15 cellular contexts compared by ENCODE assay signal in genomic region chr10:3813986-3814831, GRCh38. TPM values are rescaled to one million over a fixed set of nuclear protein-coding genes. Genes with fewer than 3 reads are reported as not detected.
DNase-seq lines count a peak whose midpoint lies in the region; ATAC-seq lines count a peak whose summit lies in the region.
"Had no signal": no experiment of that assay in that cellular context is flagged by ENCODE, and none has a peak within 500 bp of the region (broad histone marks: within the 10 kb centered on the region; RNA-seq: fewer than 3 reads in every experiment).

No MANE protein-coding gene starts in this region.

- CTCF ChIA-PET in T-cell (lab: Charles Lee) = no interaction called here

- no peak overlapping the region for H3K4me3 Mint-ChIP-seq in stimulated activated naive CD8-positive, alpha-beta T cell treated with anti-CD3 and anti-CD28 coated beads, Interleukin-15, Interleukin-2, amounts not matched to agents 100 ng/mL and 50 ng/mL, for 24 hours
- H3K4me3 Mint-ChIP-seq in stimulated activated naive CD8-positive, alpha-beta T cell treated with anti-CD3 and anti-CD28 coated beads, Interleukin-15, amount 100 ng/mL, for 72 hours = peak overlapping the region in 1 of 2 donors; percentile 15
- H3K4me3 Mint-ChIP-seq in T-cell = no peak overlapping the region
- H3K4me3 Mint-ChIP-seq: stimulated activated naive B cell treated with anti-CD40 and anti-IgM and Interleukin-4, amounts not matched to agents 10 μg/mL and 1 μg/mL and 100 μg/mL, for 72 hours had no signal

- no peak for ATAC-seq in stimulated activated naive CD8-positive, alpha-beta T cell treated with anti-CD3 and anti-CD28 coated beads, Interleukin-15, amount 100 ng/mL, for 72 hours
- ATAC-seq in T-cell (replicated peaks in 1 of 4) (no peak), HG02642 (IDR thresholded peaks at IDR 0.05; ENCODE audit: poor library complexity, unreplicated experiment) (no peak)
- ATAC-seq: activated CD4-positive, CD25-positive, alpha-beta regulatory T cell treated with anti-CD3 and anti-CD28 coated beads, Interleukin-2, amount 50 U/mL, for 24 hours; stimulated activated naive B cell treated with anti-CD40 and anti-IgM and Interleukin-4, amounts not matched to agents 10 μg/mL and 1 μg/mL and 100 μg/mL, for 72 hours had no signal

- H3K27me3 Mint-ChIP-seq in stimulated activated naive CD8-positive, alpha-beta T cell treated with anti-CD3 and anti-CD28 coated beads, Interleukin-15, Interleukin-2, amounts not matched to agents 100 ng/mL and 50 ng/mL, for 24 hours = no peaks in the 10 kb centered on the region
- peaks cover 12% of the 10 kb centered on the region for H3K27me3 Mint-ChIP-seq in stimulated activated naive CD8-positive, alpha-beta T cell treated with anti-CD3 and anti-CD28 coated beads, Interleukin-15, amount 100 ng/mL, for 72 hours
- H3K27me3 Mint-ChIP-seq in T-cell = no peaks in the 10 kb centered on the region
- H3K27me3 Mint-ChIP-seq: stimulated activated naive B cell treated with anti-CD40 and anti-IgM and Interleukin-4, amounts not matched to agents 10 μg/mL and 1 μg/mL and 100 μg/mL, for 72 hours had no signal

- peaks cover 3% of the 10 kb centered on the region for H3K36me3 Mint-ChIP-seq in stimulated activated naive CD8-positive, alpha-beta T cell treated with anti-CD3 and anti-CD28 coated beads, Interleukin-15, Interleukin-2, amounts not matched to agents 100 ng/mL and 50 ng/mL, for 24 hours (ENCODE audit: low read depth)
- H3K36me3 Mint-ChIP-seq in T-cell = no peaks in the 10 kb centered on the region
- H3K36me3 Mint-ChIP-seq: stimulated activated naive B cell treated with anti-CD40 and anti-IgM and Interleukin-4, amounts not matched to agents 10 μg/mL and 1 μg/mL and 100 μg/mL, for 72 hours had no signal

- H3K4me1 Mint-ChIP-seq in stimulated activated naive CD8-positive, alpha-beta T cell treated with anti-CD3 and anti-CD28 coated beads, Interleukin-15, Interleukin-2, amounts not matched to agents 100 ng/mL and 50 ng/mL, for 24 hours (ENCODE audit: low read depth) = peaks cover 24% of the 10 kb centered on the region
- H3K4me1 Mint-ChIP-seq in stimulated activated naive CD8-positive, alpha-beta T cell treated with anti-CD3 and anti-CD28 coated beads, Interleukin-15, amount 100 ng/mL, for 72 hours = peaks cover 53% of the 10 kb centered on the region
- peaks cover 22 to 58% (median 32%) of the 10 kb centered on the region in 3 donors for H3K4me1 Mint-ChIP-seq in T-cell

- in situ Hi-C loops in KBM-7 (cut with MboI; ENCODE audit: low pct_unique_long_range_greater_than_20kb, low sequenced_read_pairs) = no loop called here

- POLR2A ChIA-PET in T-cell (lab: Charles Lee) = interaction anchor here in 1 of 2 donors (0.5 to 0.9 kb wide), 2 partner anchors 23 to 29 kb away, joined by 3 to 7 read pairs; partner anchors contain the start of gene KLF6

- H3K9me3 Mint-ChIP-seq in stimulated activated naive CD8-positive, alpha-beta T cell treated with anti-CD3 and anti-CD28 coated beads, Interleukin-15, Interleukin-2, amounts not matched to agents 100 ng/mL and 50 ng/mL, for 24 hours = no peaks in the 10 kb centered on the region
- no peaks in the 10 kb centered on the region for H3K9me3 Mint-ChIP-seq in stimulated activated naive CD8-positive, alpha-beta T cell treated with anti-CD3 and anti-CD28 coated beads, Interleukin-15, amount 100 ng/mL, for 72 hours
- H3K9me3 Mint-ChIP-seq in T-cell = no peaks in the 10 kb centered on the region

- peak overlapping the region; percentile 62 for H3K27ac Mint-ChIP-seq in stimulated activated naive CD8-positive, alpha-beta T cell treated with anti-CD3 and anti-CD28 coated beads, Interleukin-15, Interleukin-2, amounts not matched to agents 100 ng/mL and 50 ng/mL, for 24 hours
- H3K27ac Mint-ChIP-seq in stimulated activated naive CD8-positive, alpha-beta T cell treated with anti-CD3 and anti-CD28 coated beads, Interleukin-15, amount 100 ng/mL, for 72 hours = no peak overlapping the region
- peak overlapping the region; percentile 61 to 87 for H3K27ac Mint-ChIP-seq in T-cell

- DNase-seq in stimulated activated naive CD8-positive, alpha-beta T cell treated with anti-CD3 and anti-CD28 coated beads, Interleukin-15, amount 100 ng/mL, for 72 hours = no peak
- DNase-seq in T-cell = no peak
- DNase-seq in iris pigment epithelial cell (ENCODE audit: low read depth) = peak; percentile 91
- no peak for DNase-seq in NCI-H1694 (lab: John Stamatoyannopoulos, UW)
- DNase-seq in KBM-7 = no peak
- DNase-seq in NCI-H146 treated with DMSO at 0.1 percent for 48 hours (lab: John Stamatoyannopoulos, UW; ENCODE audit: unreplicated experiment) = no peak
- DNase-seq: activated T-cell treated with anti-CD3 and anti-CD28 coated beads, Interleukin-2, amount 50 U/mL, for 1 hour; MM.1S; NCI-H748 treated with DMSO at 0.1 percent for 48 hours; SK-N-SH; stimulated activated CD4-positive, alpha-beta T cell treated with anti-CD3 and anti-CD28 coated beads, Interleukin-2, amount 100 ng/mL, for 24 hours; stimulated activated naive B cell treated with anti-CD40 and anti-IgM and Interleukin-4, amounts not matched to agents 10 μg/mL and 1 μg/mL and 100 μg/mL, for 72 hours had no signal

RNA-seq across cellular contexts. Expression of gene KLF6, which starts 29.2 kb away (rescaled TPM):
- total RNA-seq in T-cell = 1,000 to 10,000 TPM in 1 of 5 donors, 100 to 1,000 TPM in 4; 285 to 1,180 (median 400) TPM

Comparison
In these comparisons a context has a peak if more than half of its experiments do, and no peak if none do; other contexts are left out.
1. H3K27ac Mint-ChIP-seq: peak in stimulated activated naive CD8-positive, alpha-beta T cell treated with anti-CD3 and anti-CD28 coated beads, Interleukin-15, Interleukin-2, amounts not matched to agents 100 ng/mL and 50 ng/mL, for 24 hours (single experiment) and T-cell (2 of 2); none in stimulated activated naive CD8-positive, alpha-beta T cell treated with anti-CD3 and anti-CD28 coated beads, Interleukin-15, amount 100 ng/mL, for 72 hours (0 of 2).